33 cellular contexts compared by ENCODE assay signal in the genomic region with DNA sequence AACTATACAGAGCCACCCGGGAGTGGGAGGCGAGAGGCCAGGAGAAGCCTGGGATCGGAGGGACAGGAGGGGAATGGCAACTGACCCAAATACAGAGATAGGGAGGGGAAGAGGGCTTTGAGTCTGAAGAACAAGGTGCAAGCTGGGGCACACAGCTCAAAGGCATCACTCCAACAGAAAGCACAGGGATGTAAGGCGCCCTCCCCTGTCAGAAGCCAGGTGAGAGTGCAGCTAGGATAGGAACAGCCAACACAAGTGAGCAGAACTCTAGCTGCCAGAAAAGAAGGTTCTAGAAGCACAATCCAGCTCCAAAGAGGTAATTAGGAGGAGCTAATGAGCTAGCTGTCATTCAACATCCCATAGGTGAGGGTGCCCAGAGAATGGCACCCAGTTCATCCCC.
"Had no signal": no experiment of that assay in that cellular context is flagged by ENCODE, and none has a peak within 500 bp of the region (broad histone marks: within the 10 kb centered on the region; RNA-seq: fewer than 3 reads in every experiment).

No MANE protein-coding gene starts in this region.

- H3K27me3 Mint-ChIP-seq: activated CD4-positive, alpha-beta T cell treated with anti-CD3 and anti-CD28 coated beads, Interleukin-2, amount 10 ng/mL, durations not matched to agents 24 days and 14 days; activated CD8-positive, alpha-beta memory T cell treated with anti-CD3 and anti-CD28 coated beads, Interleukin-2, amount 10 ng/mL, durations not matched to agents 7 days and 5 days; activated naive CD8-positive, alpha-beta T cell treated with anti-CD3 and anti-CD28 coated beads for 36 hours; activated naive CD8-positive, alpha-beta T cell treated with anti-CD3 and anti-CD28 coated beads, Interleukin-2, amount 50 U/mL, for 24 hours had no signal

- H3K9me3 Mint-ChIP-seq: activated CD4-positive, alpha-beta memory T cell treated with anti-CD3 and anti-CD28 coated beads for 36 hours; activated CD4-positive, alpha-beta T cell treated with anti-CD3 and anti-CD28 coated beads, Interleukin-2, amount 10 ng/mL, durations not matched to agents 24 days and 14 days; activated naive CD4-positive, alpha-beta T cell treated with anti-CD3 and anti-CD28 coated beads for 36 hours; activated naive CD4-positive, alpha-beta T cell treated with anti-CD3 and anti-CD28 coated beads, Interleukin-2, amount 50 U/mL, for 24 hours; activated naive CD8-positive, alpha-beta T cell treated with anti-CD3 and anti-CD28 coated beads, Interleukin-2, amount 50 U/mL, for 24 hours; activated T-helper 2 cell treated with anti-CD3 and anti-CD28 coated beads, Interferon-gamma antibody, Interleukin-2, Interleukin-4, amounts not matched to agents 10 μg/mL and 5 μg/mL and 100 μg/mL, durations not matched to agents 14 hours and 24 hours and 36 hours; T-helper 2 cell treated with Interferon-gamma antibody and Interleukin-4, amounts not matched to agents 5 μg/mL and 100 μg/mL, for 36 hours had no signal

- H3K4me1 Mint-ChIP-seq: activated CD4-positive, alpha-beta T cell treated with anti-CD3 and anti-CD28 coated beads for 36 hours; activated CD4-positive, alpha-beta T cell treated with anti-CD3 and anti-CD28 coated beads, Interleukin-2, amount 10 ng/mL, durations not matched to agents 24 days and 14 days; activated CD8-positive, alpha-beta memory T cell treated with anti-CD3 and anti-CD28 coated beads, Interleukin-2, amount 10 ng/mL, durations not matched to agents 7 days and 5 days; activated naive CD4-positive, alpha-beta T cell treated with anti-CD3 and anti-CD28 coated beads, Interleukin-2, amount 50 U/mL, for 24 hours; activated naive CD8-positive, alpha-beta T cell treated with anti-CD3 and anti-CD28 coated beads for 36 hours; activated naive CD8-positive, alpha-beta T cell treated with anti-CD3 and anti-CD28 coated beads, Interleukin-2, amount 50 U/mL, for 24 hours; T-helper 17 cell had no signal

- H3K27ac Mint-ChIP-seq: activated CD4-positive, alpha-beta memory T cell treated with anti-CD3 and anti-CD28 coated beads for 36 hours; activated CD4-positive, alpha-beta T cell treated with anti-CD3 and anti-CD28 coated beads for 36 hours; activated CD4-positive, alpha-beta T cell treated with anti-CD3 and anti-CD28 coated beads, Interleukin-2, amount 10 ng/mL, durations not matched to agents 24 days and 14 days; activated CD8-positive, alpha-beta memory T cell treated with anti-CD3 and anti-CD28 coated beads, Interleukin-2, amount 10 ng/mL, durations not matched to agents 7 days and 5 days; activated CD8-positive, alpha-beta T cell treated with anti-CD3 and anti-CD28 coated beads, Interleukin-2, amount 10 ng/mL, durations not matched to agents 7 days and 5 days; activated naive CD4-positive, alpha-beta T cell treated with anti-CD3 and anti-CD28 coated beads for 36 hours; activated naive CD4-positive, alpha-beta T cell treated with anti-CD3 and anti-CD28 coated beads, Interleukin-2, amount 50 U/mL, for 24 hours; activated naive CD8-positive, alpha-beta T cell treated with anti-CD3 and anti-CD28 coated beads for 36 hours; activated naive CD8-positive, alpha-beta T cell treated with anti-CD3 and anti-CD28 coated beads, Interleukin-2, amount 50 U/mL, for 24 hours; activated T-helper 1 cell treated with anti-CD3 and anti-CD28 coated beads, Interleukin-12 subunit alpha, Interleukin-12 subunit beta, Interleukin-2, Interleukin-4 antibody, amounts not matched to agents 30 ng/mL and 10 ng/mL and 1 ng/mL, durations not matched to agents 14 hours and 24 hours and 36 hours; activated T-helper 2 cell treated with anti-CD3 and anti-CD28 coated beads, Interferon-gamma antibody, Interleukin-2, Interleukin-4, amounts not matched to agents 10 μg/mL and 5 μg/mL and 100 μg/mL, durations not matched to agents 14 hours and 24 hours and 36 hours; brain; T-helper 17 cell; T-helper 2 cell treated with Interferon-gamma antibody and Interleukin-4, amounts not matched to agents 5 μg/mL and 100 μg/mL, for 36 hours had no signal

- H3K4me3 Mint-ChIP-seq: activated CD4-positive, alpha-beta memory T cell treated with anti-CD3 and anti-CD28 coated beads for 36 hours; activated CD4-positive, alpha-beta T cell treated with anti-CD3 and anti-CD28 coated beads for 36 hours; activated CD4-positive, alpha-beta T cell treated with anti-CD3 and anti-CD28 coated beads, Interleukin-2, amount 10 ng/mL, durations not matched to agents 24 days and 14 days; activated CD8-positive, alpha-beta memory T cell treated with anti-CD3 and anti-CD28 coated beads, Interleukin-2, amount 10 ng/mL, durations not matched to agents 7 days and 5 days; activated CD8-positive, alpha-beta T cell treated with anti-CD3 and anti-CD28 coated beads, Interleukin-2, amount 10 ng/mL, durations not matched to agents 7 days and 5 days; activated naive CD4-positive, alpha-beta T cell treated with anti-CD3 and anti-CD28 coated beads for 36 hours; activated naive CD4-positive, alpha-beta T cell treated with anti-CD3 and anti-CD28 coated beads, Interleukin-2, amount 50 U/mL, for 24 hours; activated naive CD8-positive, alpha-beta T cell treated with anti-CD3 and anti-CD28 coated beads for 36 hours; activated naive CD8-positive, alpha-beta T cell treated with anti-CD3 and anti-CD28 coated beads, Interleukin-2, amount 50 U/mL, for 24 hours; activated T-helper 1 cell treated with anti-CD3 and anti-CD28 coated beads, Interleukin-12 subunit alpha, Interleukin-12 subunit beta, Interleukin-2, Interleukin-4 antibody, amounts not matched to agents 30 ng/mL and 10 ng/mL and 1 ng/mL, durations not matched to agents 14 hours and 24 hours and 36 hours; brain; T-helper 17 cell; T-helper 2 cell treated with Interferon-gamma antibody and Interleukin-4, amounts not matched to agents 5 μg/mL and 100 μg/mL, for 36 hours had no signal

- DNase-seq: activated CD4-positive, alpha-beta memory T cell treated with anti-CD3 and anti-CD28 coated beads for 36 hours; activated CD4-positive, alpha-beta T cell treated with anti-CD3 and anti-CD28 coated beads for 36 hours; activated CD4-positive, alpha-beta T cell treated with anti-CD3 and anti-CD28 coated beads, Interleukin-2, amount 10 ng/mL, durations not matched to agents 24 days and 14 days; activated CD4-positive, CD25-positive, alpha-beta regulatory T cell; activated CD4-positive, CD25-positive, alpha-beta regulatory T cell treated with anti-CD3 and anti-CD28 coated beads, Interleukin-2, amount 50 U/mL, for 72 hours; activated CD8-positive, alpha-beta memory T cell treated with anti-CD3 and anti-CD28 coated beads, Interleukin-2, amount 10 ng/mL, durations not matched to agents 7 days and 5 days; activated CD8-positive, alpha-beta memory T cell treated with anti-CD3 and anti-CD28 coated beads, Interleukin-2, amount 50 U/mL, for 4 hours; activated CD8-positive, alpha-beta T cell treated with anti-CD3 and anti-CD28 coated beads, Interleukin-2, amount 10 ng/mL, durations not matched to agents 7 days and 5 days; activated effector memory CD4-positive, alpha-beta T cell treated with anti-CD3 and anti-CD28 coated beads, Interleukin-2, amount 50 U/mL, for 16 hours; activated naive CD4-positive, alpha-beta T cell treated with anti-CD3 and anti-CD28 coated beads for 36 hours; activated naive CD8-positive, alpha-beta T cell treated with anti-CD3 and anti-CD28 coated beads for 36 hours; activated naive CD8-positive, alpha-beta T cell treated with anti-CD3 and anti-CD28 coated beads, Interleukin-2, amount 50 U/mL, for 24 hours; activated T-cell treated with anti-CD3 and anti-CD28 coated beads, Interleukin-2, amount 50 U/mL, for 1 hour; activated T-cell treated with anti-CD3 and anti-CD28 coated beads, Interleukin-2, amount 50 U/mL, for 48 hours; adrenal gland; amygdala; central memory CD4-positive, alpha-beta T cell; cerebellar nuclear complex; colonic mucosa; effector CD8-positive, alpha-beta T cell; foreskin fibroblast; T-helper 1 cell; T-helper 17 cell; T1000 had no signal

- H3K27ac ChIP-seq: adrenal gland, ascending aorta, breast epithelium, cardiac muscle cell, colonic mucosa had no signal

- H3K36me3 ChIP-seq: adrenal gland, ascending aorta, breast epithelium, cardiac muscle cell, colonic mucosa, WERI-Rb-1 had no signal

- H3K4me3 ChIP-seq: adrenal gland, ascending aorta, breast epithelium, cardiac muscle cell, colonic mucosa had no signal

- H3K27me3 ChIP-seq: adrenal gland, ascending aorta, breast epithelium, cardiac muscle cell, colonic mucosa had no signal

- H3K4me1 ChIP-seq: adrenal gland, ascending aorta, breast epithelium, colonic mucosa had no signal

- H3K36me3 Mint-ChIP-seq: activated CD4-positive, alpha-beta memory T cell treated with anti-CD3 and anti-CD28 coated beads for 36 hours; activated CD8-positive, alpha-beta memory T cell treated with anti-CD3 and anti-CD28 coated beads, Interleukin-2, amount 10 ng/mL, durations not matched to agents 7 days and 5 days; activated naive CD4-positive, alpha-beta T cell treated with anti-CD3 and anti-CD28 coated beads, Interleukin-2, amount 50 U/mL, for 24 hours; activated naive CD8-positive, alpha-beta T cell treated with anti-CD3 and anti-CD28 coated beads for 36 hours had no signal

- H3K9me3 ChIP-seq: adrenal gland, ascending aorta, breast epithelium, colonic mucosa had no signal
